8 cellular contexts compared by ENCODE assay signal in the genomic region with DNA sequence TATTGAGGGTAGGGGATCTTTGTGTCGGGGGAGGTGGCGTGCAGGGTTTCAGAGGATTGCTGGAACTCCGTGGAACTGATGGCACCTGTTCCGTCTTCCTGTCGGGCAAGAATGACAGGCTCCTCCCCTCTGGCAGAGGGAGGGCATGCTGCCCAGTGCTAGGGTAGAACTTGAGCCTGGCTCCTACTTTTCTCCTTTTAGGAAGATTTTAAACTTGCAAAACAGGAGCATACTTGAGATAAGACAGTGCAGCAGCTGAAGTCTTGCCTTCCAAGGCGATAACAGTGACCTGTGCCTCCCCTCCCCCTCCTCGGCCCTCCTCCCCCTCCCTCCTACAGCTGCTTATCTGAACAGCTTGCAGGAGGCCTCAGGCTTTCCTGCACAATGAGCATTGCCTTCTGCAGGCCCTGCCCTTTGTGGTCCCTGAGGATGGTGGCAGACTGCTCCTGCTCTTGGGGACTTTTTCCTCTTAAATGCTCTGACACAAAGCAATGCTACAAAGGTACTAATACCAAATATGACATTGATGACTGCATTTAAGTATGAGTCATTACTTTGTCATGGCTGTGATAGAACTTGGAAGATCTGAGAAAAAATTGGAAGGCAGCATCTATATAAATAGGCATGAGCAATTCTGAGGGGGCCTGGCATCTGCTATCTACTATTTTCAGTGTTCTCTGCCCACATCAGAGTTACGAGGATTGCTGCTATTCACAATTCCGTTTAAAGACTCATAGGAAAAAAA. TPM values are rescaled to one million over a fixed set of nuclear protein-coding genes. Genes with fewer than 3 reads are reported as not detected.
A peak's percentile ranks its signal among the peaks of the same experiment; 100 is the strongest.
DNase-seq lines count a peak whose midpoint lies in the region; ATAC-seq, FAIRE-seq and TF ChIP-seq lines count a peak whose summit lies in the region.

No MANE protein-coding gene starts in this region.

- ATAC-seq in RWPE2 (ENCODE audit: low read depth) (peak; percentile 46), GM18517 (IDR thresholded peaks at IDR 0.05; ENCODE audit: unreplicated experiment) (no peak)

- DNase-seq in SIG-M5 treated with dmso at 0.1 percent for 504 hours (lab: John Stamatoyannopoulos, UW; ENCODE audit: unreplicated experiment) = peak; percentile 24
- no peak for DNase-seq in SIG-M5 (lab: John Stamatoyannopoulos, UW)
- DNase-seq in RWPE2 (ENCODE audit: low spot score) = no peak
- peak; percentile 42 for DNase-seq in bronchial epithelial cell (ENCODE audit: low read depth)
- DNase-seq in iris pigment epithelial cell (ENCODE audit: low read depth) = peak; percentile 14
- DNase-seq in small intestine = peak; percentile 77
- DNase-seq in GM19240 (ENCODE audit: insufficient read length, low spot score) = no peak

- H3K4me3 ChIP-seq in RWPE2 (ENCODE audit: severe bottlenecking) = peak overlapping the region; percentile 24
- H3K4me3 ChIP-seq in bronchial epithelial cell (ENCODE audit: low read depth, low read length) = peak overlapping the region; percentile 52
- peak overlapping the region in 1 of 2 donors; percentile 2 for H3K4me3 ChIP-seq in small intestine (ENCODE audit: low read depth in 1 of 2, low read length in 2 of 2)

- H3K27ac ChIP-seq in RWPE2 (ENCODE audit: poor library complexity, severe bottlenecking) (peak overlapping the region; percentile 38), small intestine (ENCODE audit: low read depth in 1 of 2, low read length in 1 of 2) (peak overlapping the region; percentile 91 to 98)

- no peak for FAIRE-seq in bronchial epithelial cell (lab: Jason Lieb, UNC)
- FAIRE-seq in small intestine (lab: Jason Lieb, UNC) = no peak

- H3K36me3 ChIP-seq in RWPE2 (ENCODE audit: low read depth) (no peaks in the 10 kb centered on the region), bronchial epithelial cell (ENCODE audit: control insufficient read depth, insufficient read depth, low read length) (no peaks in the 10 kb centered on the region), small intestine (ENCODE audit: control insufficient read depth in 2 of 2, insufficient read depth in 2 of 2, low read length in 2 of 2) (no peaks in the 10 kb centered on the region)

- no peak for TF ChIP-seq CTCF in RWPE2 (IDR thresholded peaks at IDR 0.05; ENCODE audit: poor library complexity, severe bottlenecking)
- no peak for TF ChIP-seq CTCF in bronchial epithelial cell (IDR thresholded peaks at IDR 0.05; ENCODE audit: insufficient read depth, low read length, severe bottlenecking)

- WGBS in small intestine, 3 donors = 21 to 36% (median 22%) methylated on average over 9 of the region's 9 CpGs

- H3K27me3 ChIP-seq in RWPE2 (ENCODE audit: insufficient read depth, poor library complexity, severe bottlenecking) (peaks cover 20% of the 10 kb centered on the region), bronchial epithelial cell (ENCODE audit: control insufficient read depth, insufficient read depth, low read length) (peaks cover 1% of the 10 kb centered on the region), small intestine (ENCODE audit: control insufficient read depth in 2 of 2, insufficient read depth in 2 of 2, low read length in 2 of 2) (no peaks in the 10 kb centered on the region)

- H3K9me3 ChIP-seq in RWPE2 (ENCODE audit: severe bottlenecking) = no peaks in the 10 kb centered on the region
- no peaks in the 10 kb centered on the region for H3K9me3 ChIP-seq in small intestine (ENCODE audit: control insufficient read depth, low read depth)

- peaks cover 9% of the 10 kb centered on the region for H3K4me1 ChIP-seq in RWPE2 (ENCODE audit: insufficient read depth, poor library complexity, severe bottlenecking)
- peaks cover 2% of the 10 kb centered on the region in 2 donors for H3K4me1 ChIP-seq in small intestine (ENCODE audit: control insufficient read depth in 2 of 2, insufficient read depth in 1 of 2, low read depth in 1 of 2, low read length in 1 of 2)

RNA-seq across cellular contexts. Expression of a gene that starts 1.9 kb away (rescaled TPM):
- under 0.01 and 1.0 TPM in 2 replicates for total RNA-seq in bronchial epithelial cell
- 10 to 100 TPM; 21.9 to 25.4 (median 25.3) TPM for polyA plus RNA-seq in small intestine

Comparison
In these comparisons a context has a peak if more than half of its experiments do, and no peak if none do; other contexts are left out.
1. DNase-seq: peak in SIG-M5 treated with dmso at 0.1 percent for 504 hours (single experiment), bronchial epithelial cell (single experiment), iris pigment epithelial cell (single experiment) and small intestine (single experiment); none in SIG-M5 (single experiment), RWPE2 (single experiment) and GM19240 (single experiment).